Comparison of ENCODE assay signal across 35 cellular contexts in genomic region chr6:47936820-47937219, GRCh38.
"Had no signal": no experiment of that assay in that cellular context is flagged by ENCODE, and none has a peak within 500 bp of the region (broad histone marks: within the 10 kb centered on the region; RNA-seq: fewer than 3 reads in every experiment).

No MANE protein-coding gene starts in this region.

- H3K4me3 Mint-ChIP-seq: activated B cell treated with CpG ODN at 0.5 μM for 24 hours; activated CD4-positive, alpha-beta memory T cell treated with anti-CD3 and anti-CD28 coated beads for 36 hours; activated CD4-positive, alpha-beta T cell treated with anti-CD3 and anti-CD28 coated beads, Interleukin-2, amount 10 ng/mL, durations not matched to agents 24 days and 14 days; activated CD8-positive, alpha-beta T cell treated with anti-CD3 and anti-CD28 coated beads for 36 hours; activated naive CD4-positive, alpha-beta T cell treated with anti-CD3 and anti-CD28 coated beads for 36 hours; activated naive CD8-positive, alpha-beta T cell treated with anti-CD3 and anti-CD28 coated beads for 36 hours; activated T-cell treated with anti-CD3 and anti-CD28 coated beads, Interleukin-2, amount 50 U/mL, for 4 hours; activated T-cell treated with anti-CD3 and anti-CD28 coated beads, Interleukin-2, amount 50 U/mL, for 72 hours; activated T-helper 1 cell treated with anti-CD3 and anti-CD28 coated beads, Interleukin-12 subunit alpha, Interleukin-12 subunit beta, Interleukin-2, Interleukin-4 antibody, amounts not matched to agents 30 ng/mL and 10 ng/mL and 1 ng/mL, durations not matched to agents 14 hours and 24 hours and 36 hours; activated T-helper 17 cell treated with anti-CD3 and anti-CD28 coated beads, Interleukin-2, amount 50 U/mL, for 72 hours; T-helper 1 cell treated with Interleukin-12 subunit alpha and Interleukin-12 subunit beta and Interleukin-4 antibody, amounts not matched to agents 30 μg/mL and 1 μg/mL, for 36 hours; T-helper 2 cell treated with Interferon-gamma antibody and Interleukin-4, amounts not matched to agents 5 μg/mL and 100 μg/mL, for 36 hours had no signal

- DNase-seq: activated B cell treated with CpG ODN at 0.5 μM for 24 hours; activated CD4-positive, alpha-beta memory T cell treated with anti-CD3 and anti-CD28 coated beads for 36 hours; activated CD4-positive, alpha-beta T cell treated with anti-CD3 and anti-CD28 coated beads for 4 hours; activated CD4-positive, alpha-beta T cell treated with anti-CD3 and anti-CD28 coated beads, Interleukin-2, amount 10 ng/mL, durations not matched to agents 24 days and 14 days; activated CD4-positive, alpha-beta T cell treated with anti-CD3 and anti-CD28 coated beads, Interleukin-2, amount 50 U/mL, for 1 hour; activated CD4-positive, alpha-beta T cell treated with anti-CD3 and anti-CD28 coated beads, Interleukin-2, amount 50 U/mL, for 4 hours; activated CD4-positive, CD25-positive, alpha-beta regulatory T cell treated with anti-CD3 and anti-CD28 coated beads, Interleukin-2, amount 50 U/mL, for 72 hours; activated CD8-positive, alpha-beta memory T cell treated with anti-CD3 and anti-CD28 coated beads, Interleukin-2, amount 50 U/mL, for 4 hours; activated CD8-positive, alpha-beta T cell treated with anti-CD3 and anti-CD28 coated beads for 36 hours; activated effector memory CD4-positive, alpha-beta T cell treated with anti-CD3 and anti-CD28 coated beads, Interleukin-2, amount 50 U/mL, for 16 hours; activated gamma-delta T cell treated with Interleukin-2 at 50 U/mL for 16 hours; activated naive CD4-positive, alpha-beta T cell; activated naive CD4-positive, alpha-beta T cell treated with anti-CD3 and anti-CD28 coated beads for 36 hours; activated naive CD4-positive, alpha-beta T cell treated with anti-CD3 and anti-CD28 coated beads, Interleukin-2, amount 50 U/mL, for 16 hours; activated naive CD8-positive, alpha-beta T cell treated with anti-CD3 and anti-CD28 coated beads for 36 hours; activated T-cell treated with anti-CD3 and anti-CD28 coated beads for 4 hours; activated T-cell treated with anti-CD3 and anti-CD28 coated beads, Interleukin-2, amount 50 U/mL, for 1 hour; activated T-cell treated with anti-CD3 and anti-CD28 coated beads, Interleukin-2, amount 50 U/mL, for 4 hours; activated T-cell treated with anti-CD3 and anti-CD28 coated beads, Interleukin-2, amount 50 U/mL, for 72 hours; adrenal gland; amniotic stem cell; aorta; body of pancreas; brain microvascular endothelial cell; central memory CD4-positive, alpha-beta T cell; T-helper 1 cell; T-helper 2 cell; T-helper 9 cell had no signal

- ATAC-seq: activated CD8-positive, alpha-beta T cell treated with anti-CD3 and anti-CD28 coated beads for 36 hours; activated naive CD4-positive, alpha-beta T cell treated with anti-CD3 and anti-CD28 coated beads, Interleukin-2, amount 50 U/mL, for 72 hours; activated T-cell treated with anti-CD3 and anti-CD28 coated beads, Interleukin-2, amount 50 U/mL, for 4 hours; activated T-cell treated with anti-CD3 and anti-CD28 coated beads, Interleukin-2, amount 50 U/mL, for 72 hours; activated T-helper 17 cell treated with anti-CD3 and anti-CD28 coated beads, Interleukin-2, amount 50 U/mL, for 72 hours; body of pancreas had no signal

- H3K27me3 ChIP-seq: adrenal gland, body of pancreas, brain microvascular endothelial cell, breast epithelium had no signal

- H3K9me3 ChIP-seq: adrenal gland, body of pancreas, breast epithelium had no signal

- H3K27ac ChIP-seq: adrenal gland, body of pancreas, brain microvascular endothelial cell, breast epithelium, VCaP had no signal

- H3K36me3 Mint-ChIP-seq: activated CD4-positive, alpha-beta memory T cell treated with anti-CD3 and anti-CD28 coated beads for 36 hours; activated naive CD4-positive, alpha-beta T cell treated with anti-CD3 and anti-CD28 coated beads, Interleukin-2, amount 50 U/mL, for 72 hours; activated naive CD8-positive, alpha-beta T cell treated with anti-CD3 and anti-CD28 coated beads for 36 hours had no signal

- H3K4me3 ChIP-seq: adrenal gland, body of pancreas, breast epithelium had no signal

- H3K36me3 ChIP-seq: adrenal gland, brain microvascular endothelial cell, breast epithelium had no signal

- H3K27me3 Mint-ChIP-seq: activated B cell treated with CpG ODN at 0.5 μM for 24 hours; activated CD4-positive, alpha-beta memory T cell treated with anti-CD3 and anti-CD28 coated beads for 36 hours; activated CD4-positive, alpha-beta T cell treated with anti-CD3 and anti-CD28 coated beads, Interleukin-2, amount 10 ng/mL, durations not matched to agents 24 days and 14 days had no signal

- H3K9me3 Mint-ChIP-seq: activated B cell treated with CpG ODN at 0.5 μM for 24 hours; activated CD4-positive, alpha-beta memory T cell treated with anti-CD3 and anti-CD28 coated beads for 36 hours; activated CD4-positive, alpha-beta T cell treated with anti-CD3 and anti-CD28 coated beads, Interleukin-2, amount 10 ng/mL, durations not matched to agents 24 days and 14 days; activated CD8-positive, alpha-beta T cell treated with anti-CD3 and anti-CD28 coated beads for 36 hours; activated naive CD4-positive, alpha-beta T cell treated with anti-CD3 and anti-CD28 coated beads for 36 hours; activated naive CD8-positive, alpha-beta T cell treated with anti-CD3 and anti-CD28 coated beads for 36 hours; activated T-cell treated with anti-CD3 and anti-CD28 coated beads, Interleukin-2, amount 50 U/mL, for 4 hours; activated T-helper 1 cell treated with anti-CD3 and anti-CD28 coated beads, Interleukin-12 subunit alpha, Interleukin-12 subunit beta, Interleukin-2, Interleukin-4 antibody, amounts not matched to agents 30 ng/mL and 10 ng/mL and 1 ng/mL, durations not matched to agents 14 hours and 24 hours and 36 hours; T-helper 1 cell treated with Interleukin-12 subunit alpha and Interleukin-12 subunit beta and Interleukin-4 antibody, amounts not matched to agents 30 μg/mL and 1 μg/mL, for 36 hours; T-helper 2 cell treated with Interferon-gamma antibody and Interleukin-4, amounts not matched to agents 5 μg/mL and 100 μg/mL, for 36 hours had no signal

- H3K4me1 Mint-ChIP-seq: activated B cell treated with CpG ODN at 0.5 μM for 24 hours; activated CD4-positive, alpha-beta T cell treated with anti-CD3 and anti-CD28 coated beads, Interleukin-2, amount 10 ng/mL, durations not matched to agents 24 days and 14 days; activated naive CD8-positive, alpha-beta T cell treated with anti-CD3 and anti-CD28 coated beads for 36 hours; activated T-helper 17 cell treated with anti-CD3 and anti-CD28 coated beads, Interleukin-2, amount 50 U/mL, for 72 hours had no signal

- H3K4me1 ChIP-seq: adrenal gland, body of pancreas, breast epithelium had no signal

- H3K27ac Mint-ChIP-seq: activated B cell treated with CpG ODN at 0.5 μM for 24 hours; activated CD4-positive, alpha-beta memory T cell treated with anti-CD3 and anti-CD28 coated beads for 36 hours; activated CD4-positive, alpha-beta T cell treated with anti-CD3 and anti-CD28 coated beads, Interleukin-2, amount 10 ng/mL, durations not matched to agents 24 days and 14 days; activated CD8-positive, alpha-beta T cell treated with anti-CD3 and anti-CD28 coated beads for 36 hours; activated naive CD4-positive, alpha-beta T cell treated with anti-CD3 and anti-CD28 coated beads for 36 hours; activated naive CD4-positive, alpha-beta T cell treated with anti-CD3 and anti-CD28 coated beads, Interleukin-2, amount 50 U/mL, for 72 hours; activated naive CD8-positive, alpha-beta T cell treated with anti-CD3 and anti-CD28 coated beads for 36 hours; activated T-cell treated with anti-CD3 and anti-CD28 coated beads, Interleukin-2, amount 50 U/mL, for 72 hours; activated T-helper 1 cell treated with anti-CD3 and anti-CD28 coated beads, Interleukin-12 subunit alpha, Interleukin-12 subunit beta, Interleukin-2, Interleukin-4 antibody, amounts not matched to agents 30 ng/mL and 10 ng/mL and 1 ng/mL, durations not matched to agents 14 hours and 24 hours and 36 hours; activated T-helper 17 cell treated with anti-CD3 and anti-CD28 coated beads, Interleukin-2, amount 50 U/mL, for 72 hours; T-helper 1 cell treated with Interleukin-12 subunit alpha and Interleukin-12 subunit beta and Interleukin-4 antibody, amounts not matched to agents 30 μg/mL and 1 μg/mL, for 36 hours; T-helper 2 cell treated with Interferon-gamma antibody and Interleukin-4, amounts not matched to agents 5 μg/mL and 100 μg/mL, for 36 hours had no signal
